Comparison of ENCODE assay signal across 28 cellular contexts in genomic region chr6:86724695-86725094, GRCh38.
"Had no signal": no experiment of that assay in that cellular context is flagged by ENCODE, and none has a peak within 500 bp of the region (broad histone marks: within the 10 kb centered on the region; RNA-seq: fewer than 3 reads in every experiment).

No MANE protein-coding gene starts in this region.

- H3K4me1 ChIP-seq: neural progenitor cell, parathyroid adenoma, psoas muscle, right lobe of liver, stomach, thyroid gland, tibial nerve, upper lobe of right lung, uterus had no signal

- H3K36me3 Mint-ChIP-seq: neural progenitor cell; stimulated activated effector memory CD8-positive, alpha-beta T cell treated with anti-CD3 and anti-CD28 coated beads, Interleukin-12 subunit alpha, Interleukin-12 subunit beta, amount 100 ng/mL, for 72 hours; stimulated activated naive B cell treated with anti-CD40 and anti-IgM and Interleukin-4, amounts not matched to agents 10 μg/mL and 1 μg/mL and 100 μg/mL, for 72 hours; type B pancreatic cell had no signal

- H3K27me3 Mint-ChIP-seq: progenitor cell of endocrine pancreas; stimulated activated naive B cell treated with anti-CD40 and anti-IgM and Interleukin-4, amounts not matched to agents 10 μg/mL and 1 μg/mL and 100 μg/mL, for 72 hours; stimulated activated naive CD8-positive, alpha-beta T cell treated with anti-CD3 and anti-CD28 coated beads, Interleukin-15, Interleukin-2, amounts not matched to agents 100 ng/mL and 50 ng/mL, for 24 hours; type B pancreatic cell had no signal

- ATAC-seq: natural killer cell; psoas muscle; right cardiac atrium; right lobe of liver; stimulated activated naive B cell treated with anti-CD40 and anti-IgM and Interleukin-4, amounts not matched to agents 10 μg/mL and 1 μg/mL and 100 μg/mL, for 72 hours; upper lobe of right lung had no signal

- H2AFZ ChIP-seq: neural progenitor cell, parathyroid adenoma had no signal

- H3K4me3 ChIP-seq: neural progenitor cell, ovary, psoas muscle, right lobe of liver, sigmoid colon, stomach, thoracic aorta, thyroid gland, tibial nerve, upper lobe of right lung, uterus had no signal

- H3K9me3 ChIP-seq: ovary, psoas muscle, right lobe of liver, sigmoid colon, thoracic aorta, thyroid gland, upper lobe of right lung, uterus had no signal

- H3K79me2 ChIP-seq: parathyroid adenoma had no signal

- H3K27ac ChIP-seq: neural progenitor cell, ovary, parathyroid adenoma, psoas muscle, right lobe of liver, sigmoid colon, stomach, thoracic aorta, thyroid gland, tibial nerve, upper lobe of right lung, uterus had no signal

- H3K27ac Mint-ChIP-seq: natural killer cell; nephron; neural progenitor cell; stimulated activated effector memory CD8-positive, alpha-beta T cell treated with anti-CD3 and anti-CD28 coated beads, Interleukin-12 subunit alpha, Interleukin-12 subunit beta, amount 100 ng/mL, for 72 hours; stimulated activated naive B cell treated with anti-CD40 and anti-IgM and Interleukin-4, amounts not matched to agents 10 μg/mL and 1 μg/mL and 100 μg/mL, for 72 hours; stimulated activated naive CD8-positive, alpha-beta T cell treated with anti-CD3 and anti-CD28 coated beads, Interleukin-15, Interleukin-2, amounts not matched to agents 100 ng/mL and 50 ng/mL, for 24 hours; type B pancreatic cell had no signal

- H3K27me3 ChIP-seq: neural progenitor cell, ovary, right lobe of liver, sigmoid colon, stomach, thyroid gland, tibial nerve, upper lobe of right lung, uterus had no signal

- DNase-seq: natural killer cell; occipital lobe; ovary; posterior cingulate gyrus; psoas muscle; right cardiac atrium; right lobe of liver; sigmoid colon; small intestine; stimulated activated CD4-positive, alpha-beta T cell treated with anti-CD3 and anti-CD28 coated beads, Interleukin-15, amount 100 ng/mL, for 24 hours; stimulated activated CD4-positive, alpha-beta T cell treated with anti-CD3 and anti-CD28 coated beads, Interleukin-2, amount 100 ng/mL, for 24 hours; stimulated activated CD4-positive, alpha-beta T cell treated with anti-CD3 and anti-CD28 coated beads, Interleukin-2, amount 100 ng/mL, for 48 hours; stimulated activated CD4-positive, alpha-beta T cell treated with anti-CD3 and anti-CD28 coated beads, Interleukin-4, amount 100 ng/mL, for 24 hours; stimulated activated naive B cell treated with anti-CD40 and anti-IgM and Interleukin-4, amounts not matched to agents 10 μg/mL and 1 μg/mL and 100 μg/mL, for 72 hours; stimulated activated naive CD4-positive, alpha-beta T cell treated with Interleukin-2 at 50 U/mL for 16 hours; stomach; thyroid gland; upper lobe of right lung; uterus had no signal

- H3K4me1 Mint-ChIP-seq: natural killer cell; neural progenitor cell; stimulated activated effector memory CD8-positive, alpha-beta T cell treated with anti-CD3 and anti-CD28 coated beads, Interleukin-12 subunit alpha, Interleukin-12 subunit beta, amount 100 ng/mL, for 72 hours; stimulated activated naive B cell treated with anti-CD40 and anti-IgM and Interleukin-4, amounts not matched to agents 10 μg/mL and 1 μg/mL and 100 μg/mL, for 72 hours had no signal

- H3K9me3 Mint-ChIP-seq: neural progenitor cell; stimulated activated naive CD8-positive, alpha-beta T cell treated with anti-CD3 and anti-CD28 coated beads, Interleukin-15, Interleukin-2, amounts not matched to agents 100 ng/mL and 50 ng/mL, for 24 hours had no signal

- H3K4me3 Mint-ChIP-seq: natural killer cell; nephron; neural progenitor cell; stimulated activated effector memory CD8-positive, alpha-beta T cell treated with anti-CD3 and anti-CD28 coated beads, Interleukin-12 subunit alpha, Interleukin-12 subunit beta, amount 100 ng/mL, for 72 hours; stimulated activated naive B cell treated with anti-CD40 and anti-IgM and Interleukin-4, amounts not matched to agents 10 μg/mL and 1 μg/mL and 100 μg/mL, for 72 hours; stimulated activated naive CD8-positive, alpha-beta T cell treated with anti-CD3 and anti-CD28 coated beads, Interleukin-15, Interleukin-2, amounts not matched to agents 100 ng/mL and 50 ng/mL, for 24 hours; type B pancreatic cell had no signal

- H3K36me3 ChIP-seq: neural progenitor cell, ovary, right lobe of liver, sigmoid colon, stomach, thoracic aorta, thyroid gland, tibial nerve, upper lobe of right lung, uterus had no signal

- H3K9ac ChIP-seq: neural progenitor cell, parathyroid adenoma had no signal

- H3K4me2 ChIP-seq: neural progenitor cell had no signal

- FAIRE-seq: small intestine had no signal
